ENCODE assay signal across 10 cellular contexts in genomic region chr1:209095627-209096595, GRCh38.
DNase-seq lines count a peak whose midpoint lies in the region; ATAC-seq, FAIRE-seq and TF ChIP-seq lines count a peak whose summit lies in the region.
"Had no signal": no experiment of that assay in that cellular context is flagged by ENCODE, and none has a peak within 500 bp of the region (broad histone marks: within the 10 kb centered on the region; RNA-seq: fewer than 3 reads in every experiment).

No MANE protein-coding gene starts in this region.

- ATAC-seq in GM19395 (IDR thresholded peaks at IDR 0.05; ENCODE audit: unreplicated experiment), result peak; percentile 81

- DNase-seq in LoVo (ENCODE audit: low spot score), result peak; percentile 43
- DNase-seq in epithelial cell of proximal tubule (ENCODE audit: low read depth), result peak; percentile 29
- DNase-seq in urothelium cell line (ENCODE audit: low spot score), result peak; percentile 88
- DNase-seq in NCI-H1092 (lab: John Stamatoyannopoulos, UW), result no peak
- no peak for DNase-seq in stimulated activated CD4-positive, alpha-beta T cell treated with anti-CD3 and anti-CD28 coated beads, Interleukin-15, amount 100 ng/mL, for 24 hours
- no peak for DNase-seq in NCI-H1105 treated with DMSO at 0.1 percent for 48 hours (lab: John Stamatoyannopoulos, UW)
- DNase-seq: activated B cell treated with CpG ODN at 0.5 μM for 24 hours, small intestine, substantia nigra had no signal

- FAIRE-seq in urothelium cell line (lab: Jason Lieb, UNC), result peak; percentile 66
- FAIRE-seq: small intestine had no signal

- TF ChIP-seq CTCF in epithelial cell of proximal tubule (conservative IDR thresholded peaks at IDR 0.05; ENCODE audit: low read depth, low read length), result no peak

- no peak overlapping the region for H3K4me3 ChIP-seq in epithelial cell of proximal tubule (ENCODE audit: low read depth, low read length)

Comparison
In these comparisons a context has a peak if more than half of its experiments do, and no peak if none do; other contexts are left out.
1. DNase-seq: peak in LoVo (single experiment), epithelial cell of proximal tubule (single experiment) and urothelium cell line (single experiment); none in NCI-H1092 (single experiment), stimulated activated CD4-positive, alpha-beta T cell treated with anti-CD3 and anti-CD28 coated beads, Interleukin-15, amount 100 ng/mL, for 24 hours (single experiment) and NCI-H1105 treated with DMSO at 0.1 percent for 48 hours (single experiment).